In the genomic region with DNA sequence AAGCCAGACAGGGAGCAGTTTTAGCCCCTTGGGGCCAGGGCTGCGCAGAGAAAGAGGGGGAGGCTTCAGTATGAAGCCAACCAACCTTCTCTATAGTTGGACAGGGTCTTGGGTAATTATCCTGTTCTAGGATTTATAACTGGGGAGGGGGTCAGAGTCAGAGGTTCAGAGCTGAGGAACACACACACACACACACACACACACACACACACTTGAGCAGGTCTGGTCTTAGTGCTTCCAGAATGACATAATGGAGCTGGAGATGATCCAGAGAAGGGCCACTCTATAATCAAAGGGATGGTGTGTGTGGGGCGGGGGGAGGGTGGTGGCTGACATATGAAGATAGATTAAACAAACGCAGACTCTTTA, we compare ENCODE assay signal across 22 cellular contexts. TPM values are rescaled to one million over a fixed set of nuclear protein-coding genes. Genes with fewer than 3 reads are reported as not detected.
A peak's percentile ranks its signal among the peaks of the same experiment; 100 is the strongest.
DNase-seq lines count a peak whose midpoint lies in the region; ATAC-seq and TF ChIP-seq lines count a peak whose summit lies in the region.
"Had no signal": no experiment of that assay in that cellular context is flagged by ENCODE, and none has a peak within 500 bp of the region (broad histone marks: within the 10 kb centered on the region; RNA-seq: fewer than 3 reads in every experiment).

No MANE protein-coding gene starts in this region.

- H3K4me1 Mint-ChIP-seq in central memory CD8-positive, alpha-beta T cell: peaks cover 21% of the 10 kb centered on the region

- no peak overlapping the region for H3K27ac Mint-ChIP-seq in central memory CD8-positive, alpha-beta T cell (ENCODE audit: low read depth)
- H3K27ac Mint-ChIP-seq: activated naive CD8-positive, alpha-beta T cell; T-helper 17 cell had no signal

- no peak overlapping the region for H3K4me3 ChIP-seq in smooth muscle cell
- no peak overlapping the region for H3K4me3 ChIP-seq in suprapubic skin

- peak; percentile 55 for DNase-seq in NCI-H748 (lab: John Stamatoyannopoulos, UW; ENCODE audit: unreplicated experiment)
- DNase-seq in NCI-H748 treated with DMSO at 0.1 percent for 48 hours (lab: John Stamatoyannopoulos, UW): no peak
- DNase-seq in NCI-H1436 (lab: John Stamatoyannopoulos, UW): peak; percentile 44
- no peak for DNase-seq in central memory CD8-positive, alpha-beta T cell (ENCODE audit: low spot score in 2 of 2)
- DNase-seq in smooth muscle cell (lab: John Stamatoyannopoulos, UW; ENCODE audit: unreplicated experiment): no peak
- DNase-seq in suprapubic skin (ENCODE audit: low spot score in 2 of 2): no peak
- no peak for DNase-seq in stimulated activated CD4-positive, alpha-beta T cell treated with anti-CD3 and anti-CD28 coated beads, Interleukin-2, amount 100 ng/mL, for 48 hours
- DNase-seq: IMR-90, NCI-H226, SHP77, T-helper 17 cell had no signal

- no peaks in the 10 kb centered on the region for H3F3A ChIP-seq in smooth muscle cell (ENCODE audit: low read depth)

- no peak for TF ChIP-seq CTCF in smooth muscle cell (IDR thresholded peaks at IDR 0.05; ENCODE audit: borderline replicate concordance, insufficient read depth, poor library complexity, severe bottlenecking)
- no peak for TF ChIP-seq CTCF in suprapubic skin (IDR thresholded peaks at IDR 0.05)

- peaks cover 57% of the 10 kb centered on the region for H3K27me3 ChIP-seq in smooth muscle cell (ENCODE audit: low read depth)
- H3K27me3 ChIP-seq in suprapubic skin: no peaks in the 10 kb centered on the region

- H3K4me1 ChIP-seq in smooth muscle cell (ENCODE audit: low read depth) (no peaks in the 10 kb centered on the region), suprapubic skin (peaks cover 18% of the 10 kb centered on the region)
- H3K4me1 ChIP-seq: uterus had no signal

- ATAC-seq in central memory CD8-positive, alpha-beta T cell (replicated peaks; ENCODE audit: extremely low read depth, poor library complexity, severe bottlenecking): no peak
- ATAC-seq in GM18870 (IDR thresholded peaks at IDR 0.05; ENCODE audit: unreplicated experiment): no peak
- ATAC-seq: T-helper 17 cell had no signal

- H2AFZ ChIP-seq in smooth muscle cell (ENCODE audit: low read depth): no peak overlapping the region

- H3K79me2 ChIP-seq in smooth muscle cell (ENCODE audit: low read depth): no peaks in the 10 kb centered on the region

- H3K9ac ChIP-seq in smooth muscle cell (ENCODE audit: low read depth): no peak overlapping the region

- WGBS in smooth muscle cell (ENCODE audit: low lambda C conversion rate): 49% methylated on average over 3 of the region's 3 CpGs
- 34% methylated on average over 3 of the region's 3 CpGs for WGBS in suprapubic skin

- H3K36me3 ChIP-seq in smooth muscle cell (ENCODE audit: low read depth) (no peaks in the 10 kb centered on the region), suprapubic skin (no peaks in the 10 kb centered on the region)
- H3K36me3 ChIP-seq: esophagus muscularis mucosa, neutrophil, right atrium auricular region, uterus had no signal

- peak overlapping the region; percentile 78 for H3K4me3 Mint-ChIP-seq in central memory CD8-positive, alpha-beta T cell

- no peak for TF ChIP-seq EP300 in suprapubic skin (IDR thresholded peaks at IDR 0.05)

- no peaks in the 10 kb centered on the region for H3K9me3 ChIP-seq in smooth muscle cell (replicated peaks; ENCODE audit: low read depth)
- no peaks in the 10 kb centered on the region for H3K9me3 ChIP-seq in suprapubic skin
- H3K9me3 ChIP-seq: esophagus muscularis mucosa, neutrophil, right atrium auricular region, uterus had no signal

- H4K20me1 ChIP-seq in smooth muscle cell (ENCODE audit: low read depth): no peaks in the 10 kb centered on the region

- peaks cover 9% of the 10 kb centered on the region for H3K27me3 Mint-ChIP-seq in central memory CD8-positive, alpha-beta T cell
- H3K27me3 Mint-ChIP-seq: T-helper 17 cell had no signal

- no peaks in the 10 kb centered on the region for H3K9me3 Mint-ChIP-seq in central memory CD8-positive, alpha-beta T cell

- TF ChIP-seq POLR2A in suprapubic skin (IDR thresholded peaks at IDR 0.05): no peak

- H3K36me3 Mint-ChIP-seq in central memory CD8-positive, alpha-beta T cell (ENCODE audit: insufficient read depth): peaks cover 10% of the 10 kb centered on the region
- H3K36me3 Mint-ChIP-seq: activated naive CD8-positive, alpha-beta T cell had no signal

- no peak overlapping the region for H3K27ac ChIP-seq in smooth muscle cell (ENCODE audit: low read depth)
- no peak overlapping the region for H3K27ac ChIP-seq in suprapubic skin
- H3K27ac ChIP-seq: esophagus muscularis mucosa, neutrophil, right atrium auricular region had no signal

- peak overlapping the region; percentile 78 for H3K4me2 ChIP-seq in smooth muscle cell

RNA-seq across cellular contexts. Expression of gene TMEM255A, which starts 0.4 kb away (rescaled TPM):
- total RNA-seq in smooth muscle cell (0.04 TPM in 1 of 2 replicates, not detected in the other), suprapubic skin (1 to 10 TPM in 3 of 4 donors, under 1 TPM in 1; 0.72 to 1.7 (median 1.6) TPM)
- 0.11 TPM in 1 of 2 replicates, not detected in the other for polyA plus RNA-seq in smooth muscle cell
- total RNA-seq: bronchial epithelial cell, G401, IMR-90, lung microvascular endothelial cell had no signal

RNA-seq across cellular contexts. Expression of gene ATP1B4, which starts 50.3 kb away (rescaled TPM):
- total RNA-seq in smooth muscle cell (not detected in 2 replicates), suprapubic skin (not detected)
- polyA plus RNA-seq in smooth muscle cell: not detected in 2 replicates
- total RNA-seq: bronchial epithelial cell; CD4-positive, alpha-beta memory T cell; dorsolateral prefrontal cortex; esophagus muscularis mucosa; G401; IMR-90; lung microvascular endothelial cell; T-helper 17 cell; uterus had no signal
- polyA plus RNA-seq: CD4-positive, alpha-beta memory T cell; IMR-90 had no signal

Comparison
In these comparisons a context has a peak if more than half of its experiments do, and no peak if none do; other contexts are left out.
1. DNase-seq: peak in NCI-H748 (single experiment) and NCI-H1436 (single experiment); none in NCI-H748 treated with DMSO at 0.1 percent for 48 hours (single experiment), central memory CD8-positive, alpha-beta T cell (0 of 2), smooth muscle cell (single experiment), suprapubic skin (0 of 2) and stimulated activated CD4-positive, alpha-beta T cell treated with anti-CD3 and anti-CD28 coated beads, Interleukin-2, amount 100 ng/mL, for 48 hours (0 of 2).